Comparison of ENCODE assay signal across 25 cellular contexts in genomic region chr2:71536311-71536710, GRCh38.
DNase-seq lines count a peak whose midpoint lies in the region; ATAC-seq, FAIRE-seq and TF ChIP-seq lines count a peak whose summit lies in the region.
"Had no signal": no experiment of that assay in that cellular context is flagged by ENCODE, and none has a peak within 500 bp of the region (broad histone marks: within the 10 kb centered on the region; RNA-seq: fewer than 3 reads in every experiment).

No MANE protein-coding gene starts in this region.

- peaks cover 6% of the 10 kb centered on the region for H3K4me1 Mint-ChIP-seq in CD14-positive monocyte
- H3K4me1 Mint-ChIP-seq in WTC11 = no peaks in the 10 kb centered on the region
- H3K4me1 Mint-ChIP-seq: activated naive CD4-positive, alpha-beta T cell treated with anti-CD3 and anti-CD28 coated beads, Interleukin-2, amount 50 U/mL, for 24 hours had no signal

- no peak overlapping the region for H3K27ac Mint-ChIP-seq in CD14-positive monocyte
- no peak overlapping the region for H3K27ac Mint-ChIP-seq in WTC11
- H3K27ac Mint-ChIP-seq: activated naive CD4-positive, alpha-beta T cell treated with anti-CD3 and anti-CD28 coated beads, Interleukin-2, amount 50 U/mL, for 24 hours had no signal

- ATAC-seq in WTC11 (no peak), foreskin keratinocyte (peak; percentile 64), HG02885 (IDR thresholded peaks at IDR 0.05; ENCODE audit: poor library complexity, unreplicated experiment) (no peak)
- ATAC-seq: activated T-cell treated with anti-CD3 and anti-CD28 coated beads, Interleukin-2, amount 50 U/mL, for 4 hours; right lobe of liver had no signal

- intact Hi-C loops in CD14-positive monocyte (cut with micrococcal nuclease) = no loop called here

- CTCF ChIA-PET in WTC11 (lab: Charles Lee) = interaction anchor here (1.1 kb wide), 2 partner anchors 21 to 266 kb away, joined by 3 to 4 read pairs; no protein-coding TSS in a partner anchor

- H2AFZ ChIP-seq in smooth muscle cell (ENCODE audit: low read depth) = no peak overlapping the region
- H2AFZ ChIP-seq: parathyroid adenoma had no signal

- H3F3A ChIP-seq in smooth muscle cell (ENCODE audit: low read depth) = no peaks in the 10 kb centered on the region

- FAIRE-seq in HTR-8/SVneo (lab: Jason Lieb, UNC) = no peak
- FAIRE-seq: kidney, TTC549 had no signal

- peaks cover 10% of the 10 kb centered on the region for H3K4me1 ChIP-seq in foreskin keratinocyte
- no peaks in the 10 kb centered on the region for H3K4me1 ChIP-seq in smooth muscle cell (ENCODE audit: low read depth)
- H3K4me1 ChIP-seq: ascending aorta, parathyroid adenoma had no signal

- WGBS in smooth muscle cell (ENCODE audit: low lambda C conversion rate) = 83% methylated on average over 17 of the region's 17 CpGs

- H3K36me3 Mint-ChIP-seq in CD14-positive monocyte = peaks cover 74 to 82% of the 10 kb centered on the region in 2 donors
- peaks cover 6% of the 10 kb centered on the region for H3K36me3 Mint-ChIP-seq in WTC11
- H3K36me3 Mint-ChIP-seq: activated naive CD4-positive, alpha-beta T cell treated with anti-CD3 and anti-CD28 coated beads, Interleukin-2, amount 50 U/mL, for 24 hours had no signal

- H3K9me3 ChIP-seq in smooth muscle cell (replicated peaks; ENCODE audit: low read depth) = no peaks in the 10 kb centered on the region
- H3K9me3 ChIP-seq: ascending aorta, right lobe of liver had no signal

- no peaks in the 10 kb centered on the region for H4K20me1 ChIP-seq in smooth muscle cell (ENCODE audit: low read depth)

- no peak overlapping the region for H3K4me3 ChIP-seq in smooth muscle cell
- H3K4me3 ChIP-seq: ascending aorta, dorsolateral prefrontal cortex, right lobe of liver had no signal

- H3K4me3 Mint-ChIP-seq in CD14-positive monocyte = no peak overlapping the region
- no peak overlapping the region for H3K4me3 Mint-ChIP-seq in WTC11
- H3K4me3 Mint-ChIP-seq: activated naive CD4-positive, alpha-beta T cell treated with anti-CD3 and anti-CD28 coated beads, Interleukin-2, amount 50 U/mL, for 24 hours; activated T-cell treated with anti-CD3 and anti-CD28 coated beads, Interleukin-2, amount 50 U/mL, for 4 hours had no signal

- POLR2A ChIA-PET in WTC11 (lab: Charles Lee) = no interaction called here

- TF ChIP-seq CTCF in CD14-positive monocyte (IDR thresholded peaks at IDR 0.05) = no peak
- TF ChIP-seq CTCF in WTC11 (IDR thresholded peaks at IDR 0.05) = no peak
- TF ChIP-seq CTCF in foreskin keratinocyte (conservative IDR thresholded peaks at IDR 0.05) = no peak
- no peak for TF ChIP-seq CTCF in smooth muscle cell (IDR thresholded peaks at IDR 0.05; ENCODE audit: borderline replicate concordance, insufficient read depth, poor library complexity, severe bottlenecking)

- H3K79me2 ChIP-seq in smooth muscle cell (ENCODE audit: low read depth) = no peaks in the 10 kb centered on the region
- H3K79me2 ChIP-seq: parathyroid adenoma had no signal

- H3K27ac ChIP-seq in foreskin keratinocyte = no peak overlapping the region
- H3K27ac ChIP-seq in smooth muscle cell (ENCODE audit: low read depth) = peak overlapping the region; percentile 14
- H3K27ac ChIP-seq: ascending aorta, dorsolateral prefrontal cortex, parathyroid adenoma, right lobe of liver had no signal

- no peak overlapping the region for H3K9ac ChIP-seq in smooth muscle cell (ENCODE audit: low read depth)
- H3K9ac ChIP-seq: parathyroid adenoma had no signal

- H3K9me3 Mint-ChIP-seq in CD14-positive monocyte (peaks cover 0 to 3% (median 0%) of the 10 kb centered on the region in 7 donors), WTC11 (peaks cover 7% of the 10 kb centered on the region)
- H3K9me3 Mint-ChIP-seq: activated naive CD4-positive, alpha-beta T cell treated with anti-CD3 and anti-CD28 coated beads, Interleukin-2, amount 50 U/mL, for 24 hours; activated T-cell treated with anti-CD3 and anti-CD28 coated beads, Interleukin-2, amount 50 U/mL, for 4 hours had no signal

- H3K27me3 Mint-ChIP-seq in CD14-positive monocyte (ENCODE audit: low read depth in 3 of 3) = peaks cover 1 to 5% (median 1%) of the 10 kb centered on the region in 3 donors
- H3K27me3 Mint-ChIP-seq in WTC11 (ENCODE audit: low read depth) = no peaks in the 10 kb centered on the region

- no peaks in the 10 kb centered on the region for H3K27me3 ChIP-seq in foreskin keratinocyte
- no peaks in the 10 kb centered on the region for H3K27me3 ChIP-seq in smooth muscle cell (ENCODE audit: low read depth)
- H3K27me3 ChIP-seq: ascending aorta, right lobe of liver had no signal

- H3K4me2 ChIP-seq in smooth muscle cell = no peak overlapping the region

- DNase-seq in CD14-positive monocyte (ENCODE audit: low spot score) = peak; percentile 19
- peak; percentile 7 for DNase-seq in WTC11 (ENCODE audit: low spot score)
- DNase-seq in foreskin keratinocyte = peak; percentile 73 to 84
- no peak for DNase-seq in smooth muscle cell (lab: John Stamatoyannopoulos, UW; ENCODE audit: unreplicated experiment)
- no peak for DNase-seq in activated naive CD4-positive, alpha-beta T cell treated with Interleukin-2 at 50 U/mL for 16 hours
- DNase-seq in HTR-8/SVneo (ENCODE audit: insufficient read length, low spot score) = no peak
- DNase-seq: activated CD8-positive, alpha-beta memory T cell treated with anti-CD3 and anti-CD28 coated beads for 24 hours; activated T-cell treated with anti-CD3 and anti-CD28 coated beads, Interleukin-2, amount 50 U/mL, for 4 hours; AML-193; caudate nucleus; DMS79; dorsolateral prefrontal cortex; erythroblast; kidney; NCI-H1105 treated with DMSO at 0.1 percent for 48 hours; NCI-H2081; NCI-H446 treated with DMSO at 0.1 percent for 48 hours; SHP77; stimulated activated CD8-positive, alpha-beta memory T cell treated with anti-CD3 and anti-CD28 coated beads, Interleukin-4, amount 100 ng/mL, for 48 hours had no signal

- no peaks in the 10 kb centered on the region for H3K36me3 ChIP-seq in smooth muscle cell (ENCODE audit: low read depth)
- H3K36me3 ChIP-seq: ascending aorta had no signal

TF ChIP-seq in WTC11, 78 proteins besides CTCF, POLR2A, EP300 and RAD21:
- TF ChIP-seq ZMAT4 (CRISPR knock-in tag; IDR thresholded peaks at IDR 0.05) (no peak), RELA (CRISPR knock-in tag; IDR thresholded peaks at IDR 0.05; ENCODE audit: borderline replicate concordance) (no peak), ZNF512 (CRISPR knock-in tag; IDR thresholded peaks at IDR 0.05; ENCODE audit: borderline replicate concordance) (no peak)
- TF ChIP-seq, protein P1, sequence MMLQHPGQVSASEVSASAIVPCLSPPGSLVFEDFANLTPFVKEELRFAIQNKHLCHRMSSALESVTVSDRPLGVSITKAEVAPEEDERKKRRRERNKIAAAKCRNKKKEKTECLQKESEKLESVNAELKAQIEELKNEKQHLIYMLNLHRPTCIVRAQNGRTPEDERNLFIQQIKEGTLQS (CRISPR knock-in tag; conservative IDR thresholded peaks at IDR 0.05) = no peak

Comparison
In these comparisons a context has a peak if more than half of its experiments do, and no peak if none do; other contexts are left out.
1. DNase-seq: peak in CD14-positive monocyte (single experiment), WTC11 (single experiment) and foreskin keratinocyte (2 of 2); none in smooth muscle cell (single experiment), activated naive CD4-positive, alpha-beta T cell treated with Interleukin-2 at 50 U/mL for 16 hours (single experiment) and HTR-8/SVneo (single experiment).